Comparison of ENCODE assay signal across 8 cellular contexts in genomic region chr5:91383027-91383955, GRCh38. TPM values are rescaled to one million over a fixed set of nuclear protein-coding genes. Genes with fewer than 3 reads are reported as not detected.
DNase-seq lines count a peak whose midpoint lies in the region; ATAC-seq and TF ChIP-seq lines count a peak whose summit lies in the region.

ARRDC3 (minus strand) TSS chr5:91383317; CDS start chr5:91383092, 225 bp downstream.

- H3K4me2 ChIP-seq in parathyroid adenoma (ENCODE audit: low read length), result peak within 1 kb of the TSS; percentile 99

- peaks cover 14% of the 10 kb centered on the region for H3K79me2 ChIP-seq in parathyroid adenoma

- H3K27ac ChIP-seq in parathyroid adenoma, result peak within 1 kb of the TSS; percentile 99
- H3K27ac ChIP-seq in tibial artery, result peak within 1 kb of the TSS; percentile 92 to 93

- DNase-seq in NCI-H128 (lab: John Stamatoyannopoulos, UW; ENCODE audit: unreplicated experiment) (peak; percentile 89), SW480 (ENCODE audit: low spot score) (peak; percentile 96), Right ventricle myocardium superior (peak; percentile 98), tibial artery (peak; percentile 96 to 98)
- peak; percentile 98 for DNase-seq in activated naive CD8-positive, alpha-beta T cell treated with anti-CD3 and anti-CD28 coated beads, Interleukin-2, amount 50 U/mL, for 24 hours

- H3K27me3 ChIP-seq in parathyroid adenoma (ENCODE audit: control insufficient read depth, insufficient read depth, low read length), result no peaks in the 10 kb centered on the region
- no peaks in the 10 kb centered on the region for H3K27me3 ChIP-seq in tibial artery

- peak; percentile 54 for ATAC-seq in HG02759 (IDR thresholded peaks at IDR 0.05; ENCODE audit: unreplicated experiment)
- peak; percentile 67 for ATAC-seq in activated naive CD8-positive, alpha-beta T cell treated with anti-CD3 and anti-CD28 coated beads, Interleukin-2, amount 50 U/mL, for 24 hours
- ATAC-seq in Right ventricle myocardium superior (ENCODE audit: poor library complexity), result peak; percentile 77

- peaks cover 24% of the 10 kb centered on the region for H3K4me1 Mint-ChIP-seq in activated naive CD8-positive, alpha-beta T cell treated with anti-CD3 and anti-CD28 coated beads, Interleukin-2, amount 50 U/mL, for 24 hours

- peak within 1 kb of the TSS; percentile 92 for H3K4me3 Mint-ChIP-seq in activated naive CD8-positive, alpha-beta T cell treated with anti-CD3 and anti-CD28 coated beads, Interleukin-2, amount 50 U/mL, for 24 hours

- H3K36me3 ChIP-seq in parathyroid adenoma (ENCODE audit: control insufficient read depth, insufficient read depth, low read length) (peaks cover 15% of the 10 kb centered on the region), tibial artery (no peaks in the 10 kb centered on the region)

- H3K4me1 ChIP-seq in parathyroid adenoma, result peaks cover 7% of the 10 kb centered on the region
- peaks cover 0 to 17% (median 9%) of the 10 kb centered on the region in 4 donors for H3K4me1 ChIP-seq in tibial artery

- H3K4me3 ChIP-seq in GM12875 (ENCODE audit: low read depth, low read length) (peak within 1 kb of the TSS; percentile 64), parathyroid adenoma (ENCODE audit: low read depth, low read length) (peak within 1 kb of the TSS; percentile 100), tibial artery (peak within 1 kb of the TSS; percentile 58 to 62)

- H3K9me3 ChIP-seq in parathyroid adenoma (ENCODE audit: control insufficient read depth, low read length) (no peaks in the 10 kb centered on the region), tibial artery (no peaks in the 10 kb centered on the region)

- peak within 1 kb of the TSS; percentile 79 for H2AFZ ChIP-seq in parathyroid adenoma

- H3K27me3 Mint-ChIP-seq in activated naive CD8-positive, alpha-beta T cell treated with anti-CD3 and anti-CD28 coated beads, Interleukin-2, amount 50 U/mL, for 24 hours, result no peaks in the 10 kb centered on the region

- H3K9ac ChIP-seq in parathyroid adenoma, result peak within 1 kb of the TSS; percentile 84

- no peaks in the 10 kb centered on the region for H3K9me3 Mint-ChIP-seq in activated naive CD8-positive, alpha-beta T cell treated with anti-CD3 and anti-CD28 coated beads, Interleukin-2, amount 50 U/mL, for 24 hours

- H3K27ac Mint-ChIP-seq in activated naive CD8-positive, alpha-beta T cell treated with anti-CD3 and anti-CD28 coated beads, Interleukin-2, amount 50 U/mL, for 24 hours, result peak within 1 kb of the TSS; percentile 98

- intact Hi-C loops in Right ventricle myocardium superior (cut with DNase I) (loop anchor here (5.0 kb wide), 1 partner anchor 156 kb away; no protein-coding TSS in a partner anchor), tibial artery (cut with DNase I; ENCODE audit: low total_unique reads) (loop anchor here (10.0 kb wide), 1 partner anchor 168 kb away; no protein-coding TSS in a partner anchor)

- H3K36me3 Mint-ChIP-seq in activated naive CD8-positive, alpha-beta T cell treated with anti-CD3 and anti-CD28 coated beads, Interleukin-2, amount 50 U/mL, for 24 hours (ENCODE audit: low read depth), result peaks cover 2% of the 10 kb centered on the region

- TF ChIP-seq CTCF in GM12875 (IDR thresholded peaks at IDR 0.05; ENCODE audit: borderline replicate concordance, insufficient read depth, low read depth, low read length) (no peak), parathyroid adenoma (IDR thresholded peaks at IDR 0.05) (peak; percentile 12), tibial artery (IDR thresholded peaks at IDR 0.05) (peak in 1 of 2 experiments; percentile 13)

RNA-seq across cellular contexts. Expression of gene ARRDC3, which starts in this region (rescaled TPM):
- 17.3 TPM for total RNA-seq in Right ventricle myocardium superior

Comparison
In these comparisons a context has a peak if more than half of its experiments do, and no peak if none do; other contexts are left out.
1. Peak in every context shown above with its lines: DNase-seq, ATAC-seq, H3K4me3 ChIP-seq and H3K27ac ChIP-seq.